In genomic region chr6:52049252-52050050, GRCh38 we compare ENCODE assay signal across 8 cellular contexts. TPM values are rescaled to one million over a fixed set of nuclear protein-coding genes. Genes with fewer than 3 reads are reported as not detected.
A peak's percentile ranks its signal among the peaks of the same experiment; 100 is the strongest.
DNase-seq lines count a peak whose midpoint lies in the region; ATAC-seq, FAIRE-seq and TF ChIP-seq lines count a peak whose summit lies in the region.

No MANE protein-coding gene starts in this region.

- peak; percentile 37 for ATAC-seq in HG03469 (IDR thresholded peaks at IDR 0.05; ENCODE audit: unreplicated experiment)
- ATAC-seq in HG02852 (IDR thresholded peaks at IDR 0.05; ENCODE audit: unreplicated experiment): no peak

- no peak overlapping the region for H3K27ac ChIP-seq in PC-9
- no peak overlapping the region for H3K27ac ChIP-seq in osteoblast (ENCODE audit: low read depth, low read length)

- DNase-seq in GM10248 (ENCODE audit: extremely low spot score) (peak; percentile 40), PC-9 (no peak), epidermal melanocyte (ENCODE audit: insufficient read length, low spot score) (peak; percentile 37), osteoblast (ENCODE audit: insufficient read length, low spot score, missing footprints) (no peak)
- DNase-seq in activated naive CD4-positive, alpha-beta T cell treated with anti-CD3 and anti-CD28 coated beads, Interleukin-2, amount 10 ng/mL, durations not matched to agents 7 days and 5 days: no peak

- no peaks in the 10 kb centered on the region for H3K9me2 ChIP-seq in PC-9 (ENCODE audit: insufficient read depth)

- peaks cover 11% of the 10 kb centered on the region; the same call in 1 of the 2 replicates for H3K27me3 ChIP-seq in PC-9 (ENCODE audit: insufficient read depth, low read depth)
- no peaks in the 10 kb centered on the region for H3K27me3 ChIP-seq in osteoblast (ENCODE audit: insufficient read depth, low read length)

- H3K4me2 ChIP-seq in PC-9 (no peak overlapping the region), osteoblast (ENCODE audit: insufficient read depth, low read length) (no peak overlapping the region)

- H3K36me3 ChIP-seq in PC-9 (ENCODE audit: low read depth) (no peaks in the 10 kb centered on the region), osteoblast (ENCODE audit: insufficient read depth, low read length) (no peaks in the 10 kb centered on the region)

- BruUV-seq in PC-9 (replicated peaks; lab: Mats Ljungman, UMichigan): no TSS peak

- H3K36me3 Mint-ChIP-seq in activated naive CD4-positive, alpha-beta T cell treated with anti-CD3 and anti-CD28 coated beads, Interleukin-2, amount 10 ng/mL, durations not matched to agents 7 days and 5 days: no peaks in the 10 kb centered on the region

- H3K4me1 ChIP-seq in PC-9 (replicated peaks; ENCODE audit: insufficient read depth): no peaks in the 10 kb centered on the region
- no peaks in the 10 kb centered on the region for H3K4me1 ChIP-seq in osteoblast (ENCODE audit: insufficient read depth, low read length)

- CTCF ChIA-PET in GM10248 (lab: Yijun Ruan, JAX): interaction anchor here (0.7 to 4.9 kb wide), 31 partner anchors 8 to 1383 kb away, joined by 3 to 58 read pairs (median 4); no protein-coding TSS in a partner anchor
- CTCF ChIA-PET in PC-9 (lab: Charles Lee): interaction anchor here (0.6 kb wide), 1 partner anchor 432 kb away, joined by 3 read pairs; no protein-coding TSS in a partner anchor
- CTCF ChIA-PET in activated naive CD4-positive, alpha-beta T cell treated with anti-CD3 and anti-CD28 coated beads, Interleukin-2, amount 10 ng/mL, durations not matched to agents 7 days and 5 days (lab: Charles Lee): interaction anchor here (0.6 to 3.4 kb wide), 16 partner anchors 9 to 666 kb away, joined by 3 to 24 read pairs (median 4); no protein-coding TSS in a partner anchor

- H4K20me1 ChIP-seq in PC-9 (ENCODE audit: insufficient read depth) (no peaks in the 10 kb centered on the region), osteoblast (ENCODE audit: insufficient read depth, low read length) (no peaks in the 10 kb centered on the region)

- no peaks in the 10 kb centered on the region for H3K9me3 Mint-ChIP-seq in activated naive CD4-positive, alpha-beta T cell treated with anti-CD3 and anti-CD28 coated beads, Interleukin-2, amount 10 ng/mL, durations not matched to agents 7 days and 5 days

- H3K27ac Mint-ChIP-seq in activated naive CD4-positive, alpha-beta T cell treated with anti-CD3 and anti-CD28 coated beads, Interleukin-2, amount 10 ng/mL, durations not matched to agents 7 days and 5 days: no peak overlapping the region

- intact Hi-C loops in PC-9 (cut with micrococcal nuclease; ENCODE audit: unreplicated experiment): no loop called here

- no peak overlapping the region for H3K4me3 ChIP-seq in PC-9
- H3K4me3 ChIP-seq in osteoblast (ENCODE audit: insufficient read depth, low read length): no peak overlapping the region

- no peaks in the 10 kb centered on the region for H3K4me1 Mint-ChIP-seq in activated naive CD4-positive, alpha-beta T cell treated with anti-CD3 and anti-CD28 coated beads, Interleukin-2, amount 10 ng/mL, durations not matched to agents 7 days and 5 days

- no peaks in the 10 kb centered on the region for H3F3A ChIP-seq in PC-9 (ENCODE audit: insufficient read depth, low read depth)

- POLR2A ChIA-PET in GM10248 (lab: Yijun Ruan, JAX): no interaction called here
- POLR2A ChIA-PET in PC-9 (lab: Charles Lee; ENCODE audit: unreplicated experiment): interaction anchor here (0.7 kb wide), 1 partner anchor 84 kb away, joined by 3 read pairs; no protein-coding TSS in a partner anchor

- H3K79me2 ChIP-seq in PC-9 (ENCODE audit: low read depth): no peaks in the 10 kb centered on the region
- H3K79me2 ChIP-seq in osteoblast (ENCODE audit: insufficient read depth, low read length): no peaks in the 10 kb centered on the region

- H3K9me3 ChIP-seq in PC-9 (ENCODE audit: insufficient read depth, low read depth) (no peaks in the 10 kb centered on the region), osteoblast (ENCODE audit: low read depth, low read length) (no peaks in the 10 kb centered on the region)

- H3K4me3 Mint-ChIP-seq in activated naive CD4-positive, alpha-beta T cell treated with anti-CD3 and anti-CD28 coated beads, Interleukin-2, amount 10 ng/mL, durations not matched to agents 7 days and 5 days: no peak overlapping the region

- H2AFZ ChIP-seq in PC-9 (no peak overlapping the region), osteoblast (ENCODE audit: low read length) (no peak overlapping the region)

- TF ChIP-seq CTCF in GM10248 (IDR thresholded peaks at IDR 0.05; ENCODE audit: control extremely low read depth, extremely low read depth, low read depth, missing control alignments): peak; percentile 62
- peak; percentile 71 for TF ChIP-seq CTCF in PC-9 (conservative IDR thresholded peaks at IDR 0.05)
- TF ChIP-seq CTCF in osteoblast (IDR thresholded peaks at IDR 0.05; ENCODE audit: extremely low read depth, low read depth, low read length): peak; percentile 70

- FAIRE-seq in A204.1 (lab: Jason Lieb, UNC): peak; percentile 94

- H3K27me3 Mint-ChIP-seq in activated naive CD4-positive, alpha-beta T cell treated with anti-CD3 and anti-CD28 coated beads, Interleukin-2, amount 10 ng/mL, durations not matched to agents 7 days and 5 days: peaks cover 14% of the 10 kb centered on the region

RNA-seq across cellular contexts. Expression of gene PKHD1, which starts 38.0 kb away (rescaled TPM):
- not detected in 2 replicates for total RNA-seq in PC-9 (2021)
- total RNA-seq in osteoblast: not detected in 2 replicates

Comparison
In these comparisons a context has a peak if more than half of its experiments do, and no peak if none do; other contexts are left out.
1. DNase-seq: peak in GM10248 (single experiment) and epidermal melanocyte (single experiment); none in PC-9 (0 of 2), osteoblast (single experiment) and activated naive CD4-positive, alpha-beta T cell treated with anti-CD3 and anti-CD28 coated beads, Interleukin-2, amount 10 ng/mL, durations not matched to agents 7 days and 5 days (single experiment).
2. Peak in every context shown above with its lines, with median percentiles within 50 percentile points of each other: CTCF ChIP-seq.